ENCODE assay signal across 1 cellular context in the genomic region with DNA sequence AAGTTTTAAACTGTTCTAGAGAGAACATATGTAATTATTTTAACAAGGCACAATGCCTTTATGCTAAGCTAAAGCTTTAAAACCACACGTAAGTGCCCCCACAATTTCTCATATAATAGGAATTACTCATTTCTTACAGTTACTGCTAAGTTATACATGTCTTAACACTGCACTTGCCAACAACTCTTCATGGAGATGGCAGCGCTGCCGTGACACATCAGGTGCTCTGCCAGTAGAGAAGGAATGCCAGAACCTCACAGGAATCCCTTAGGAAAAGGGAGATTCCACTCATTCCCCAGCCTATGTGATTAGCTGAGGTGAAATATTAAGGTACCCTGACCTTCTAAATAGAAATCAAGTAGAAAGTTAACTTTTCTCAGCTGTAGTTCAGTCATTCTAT.
TF ChIP-seq lines count a peak whose summit lies in the region.

No MANE protein-coding gene starts in this region.

TF ChIP-seq in WTC11, 78 proteins besides CTCF, POLR2A, EP300 and RAD21 (continued from another document):
- TF ChIP-seq, protein P1, sequence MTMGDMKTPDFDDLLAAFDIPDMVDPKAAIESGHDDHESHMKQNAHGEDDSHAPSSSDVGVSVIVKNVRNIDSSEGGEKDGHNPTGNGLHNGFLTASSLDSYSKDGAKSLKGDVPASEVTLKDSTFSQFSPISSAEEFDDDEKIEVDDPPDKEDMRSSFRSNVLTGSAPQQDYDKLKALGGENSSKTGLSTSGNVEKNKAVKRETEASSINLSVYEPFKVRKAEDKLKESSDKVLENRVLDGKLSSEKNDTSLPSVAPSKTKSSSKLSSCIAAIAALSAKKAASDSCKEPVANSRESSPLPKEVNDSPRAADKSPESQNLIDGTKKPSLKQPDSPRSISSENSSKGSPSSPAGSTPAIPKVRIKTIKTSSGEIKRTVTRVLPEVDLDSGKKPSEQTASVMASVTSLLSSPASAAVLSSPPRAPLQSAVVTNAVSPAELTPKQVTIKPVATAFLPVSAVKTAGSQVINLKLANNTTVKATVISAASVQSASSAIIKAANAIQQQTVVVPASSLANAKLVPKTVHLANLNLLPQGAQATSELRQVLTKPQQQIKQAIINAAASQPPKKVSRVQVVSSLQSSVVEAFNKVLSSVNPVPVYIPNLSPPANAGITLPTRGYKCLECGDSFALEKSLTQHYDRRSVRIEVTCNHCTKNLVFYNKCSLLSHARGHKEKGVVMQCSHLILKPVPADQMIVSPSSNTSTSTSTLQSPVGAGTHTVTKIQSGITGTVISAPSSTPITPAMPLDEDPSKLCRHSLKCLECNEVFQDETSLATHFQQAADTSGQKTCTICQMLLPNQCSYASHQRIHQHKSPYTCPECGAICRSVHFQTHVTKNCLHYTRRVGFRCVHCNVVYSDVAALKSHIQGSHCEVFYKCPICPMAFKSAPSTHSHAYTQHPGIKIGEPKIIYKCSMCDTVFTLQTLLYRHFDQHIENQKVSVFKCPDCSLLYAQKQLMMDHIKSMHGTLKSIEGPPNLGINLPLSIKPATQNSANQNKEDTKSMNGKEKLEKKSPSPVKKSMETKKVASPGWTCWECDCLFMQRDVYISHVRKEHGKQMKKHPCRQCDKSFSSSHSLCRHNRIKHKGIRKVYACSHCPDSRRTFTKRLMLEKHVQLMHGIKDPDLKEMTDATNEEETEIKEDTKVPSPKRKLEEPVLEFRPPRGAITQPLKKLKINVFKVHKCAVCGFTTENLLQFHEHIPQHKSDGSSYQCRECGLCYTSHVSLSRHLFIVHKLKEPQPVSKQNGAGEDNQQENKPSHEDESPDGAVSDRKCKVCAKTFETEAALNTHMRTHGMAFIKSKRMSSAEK (CRISPR knock-in tag; IDR thresholded peaks at IDR 0.05; ENCODE audit: borderline replicate concordance), result no peak
- TF ChIP-seq PRRX2 (CRISPR knock-in tag; IDR thresholded peaks at IDR 0.05), result no peak
- TF ChIP-seq, protein P2, sequence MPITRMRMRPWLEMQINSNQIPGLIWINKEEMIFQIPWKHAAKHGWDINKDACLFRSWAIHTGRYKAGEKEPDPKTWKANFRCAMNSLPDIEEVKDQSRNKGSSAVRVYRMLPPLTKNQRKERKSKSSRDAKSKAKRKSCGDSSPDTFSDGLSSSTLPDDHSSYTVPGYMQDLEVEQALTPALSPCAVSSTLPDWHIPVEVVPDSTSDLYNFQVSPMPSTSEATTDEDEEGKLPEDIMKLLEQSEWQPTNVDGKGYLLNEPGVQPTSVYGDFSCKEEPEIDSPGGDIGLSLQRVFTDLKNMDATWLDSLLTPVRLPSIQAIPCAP (CRISPR knock-in tag; IDR thresholded peaks at IDR 0.05), result no peak
- no peak for TF ChIP-seq NFE2L1 (CRISPR knock-in tag; IDR thresholded peaks at IDR 0.05)
- no peak for TF ChIP-seq ETV6 (CRISPR knock-in tag; IDR thresholded peaks at IDR 0.05)
- no peak for TF ChIP-seq GTF2I (CRISPR knock-in tag; conservative IDR thresholded peaks at IDR 0.05)
- no peak for TF ChIP-seq ZNF219 (CRISPR knock-in tag; IDR thresholded peaks at IDR 0.05; ENCODE audit: borderline replicate concordance)
- no peak for TF ChIP-seq ZNF317 (CRISPR knock-in tag; IDR thresholded peaks at IDR 0.05; ENCODE audit: borderline replicate concordance, low read depth)
TF ChIP-seq in WTC11: peak in this region for 0.
